19 cellular contexts compared by ENCODE assay signal in genomic region chr20:62799873-62800272, GRCh38. TPM values are rescaled to one million over a fixed set of nuclear protein-coding genes. Genes with fewer than 3 reads are reported as not detected.
"Had no signal": no experiment of that assay in that cellular context is flagged by ENCODE, and none has a peak within 500 bp of the region (broad histone marks: within the 10 kb centered on the region; RNA-seq: fewer than 3 reads in every experiment).

No MANE protein-coding gene starts in this region.

- H3K27me3 Mint-ChIP-seq: activated CD4-positive, alpha-beta T cell treated with anti-CD3 and anti-CD28 coated beads, Interleukin-2, amount 10 ng/mL, durations not matched to agents 7 days and 5 days; activated naive CD8-positive, alpha-beta T cell treated with anti-CD3 and anti-CD28 coated beads, Interleukin-2, amount 50 U/mL, for 24 hours; naive thymus-derived CD8-positive, alpha-beta T cell had no signal

- H3K27ac ChIP-seq: breast epithelium, coronary artery, heart left ventricle, thyroid gland had no signal

- DNase-seq: activated CD4-positive, alpha-beta T cell treated with anti-CD3 and anti-CD28 coated beads, Interleukin-2, amount 10 ng/mL, durations not matched to agents 7 days and 5 days; activated CD8-positive, alpha-beta T cell treated with anti-CD3 and anti-CD28 coated beads, Interleukin-2, amount 10 ng/mL, durations not matched to agents 7 days and 5 days; activated gamma-delta T cell; activated naive CD4-positive, alpha-beta T cell treated with anti-CD3 and anti-CD28 coated beads, Interleukin-2, amount 50 U/mL, for 16 hours; activated naive CD8-positive, alpha-beta T cell treated with anti-CD3 and anti-CD28 coated beads, Interleukin-2, amount 50 U/mL, for 24 hours; heart left ventricle; left ventricle myocardium superior; mammary epithelial cell; naive thymus-derived CD8-positive, alpha-beta T cell; stimulated activated CD4-positive, alpha-beta T cell treated with anti-CD3 and anti-CD28 coated beads, Interleukin-12 subunit alpha, Interleukin-12 subunit beta, amount 100 ng/mL, for 4 hours; stimulated activated CD4-positive, alpha-beta T cell treated with anti-CD3 and anti-CD28 coated beads, Interleukin-4, amount 100 ng/mL, for 4 hours; stimulated activated naive CD8-positive, alpha-beta T cell treated with anti-CD3 and anti-CD28 coated beads, Interleukin-15, Interleukin-2, amounts not matched to agents 100 U/mL and 50 U/mL, for 24 hours; thyroid gland had no signal

- H3K36me3 ChIP-seq: breast epithelium had no signal

- FAIRE-seq: islet of Langerhans had no signal

- H3K4me1 ChIP-seq: breast epithelium had no signal

- H3K9me3 ChIP-seq: breast epithelium, heart left ventricle, thyroid gland had no signal

- H3K27me3 ChIP-seq: breast epithelium, heart left ventricle, thyroid gland had no signal

- H3K27ac Mint-ChIP-seq: activated CD4-positive, alpha-beta T cell treated with anti-CD3 and anti-CD28 coated beads, Interleukin-2, amount 10 ng/mL, durations not matched to agents 7 days and 5 days; activated naive CD8-positive, alpha-beta T cell treated with anti-CD3 and anti-CD28 coated beads, Interleukin-2, amount 50 U/mL, for 24 hours; activated T-helper 1 cell treated with anti-CD3 and anti-CD28 coated beads, Interleukin-12 subunit alpha, Interleukin-12 subunit beta, Interleukin-2, Interleukin-4 antibody, amounts not matched to agents 30 ng/mL and 10 ng/mL and 1 ng/mL, durations not matched to agents 14 hours and 24 hours and 36 hours; mesothelial cell of epicardium; T-helper 1 cell treated with Interleukin-12 subunit alpha and Interleukin-12 subunit beta and Interleukin-4 antibody, amounts not matched to agents 30 μg/mL and 1 μg/mL, for 36 hours had no signal

- H3K4me3 Mint-ChIP-seq: activated CD4-positive, alpha-beta T cell treated with anti-CD3 and anti-CD28 coated beads, Interleukin-2, amount 10 ng/mL, durations not matched to agents 7 days and 5 days; activated CD8-positive, alpha-beta T cell treated with anti-CD3 and anti-CD28 coated beads, Interleukin-2, amount 10 ng/mL, durations not matched to agents 7 days and 5 days; activated naive CD8-positive, alpha-beta T cell treated with anti-CD3 and anti-CD28 coated beads, Interleukin-2, amount 50 U/mL, for 24 hours; activated T-helper 1 cell treated with anti-CD3 and anti-CD28 coated beads, Interleukin-12 subunit alpha, Interleukin-12 subunit beta, Interleukin-2, Interleukin-4 antibody, amounts not matched to agents 30 ng/mL and 10 ng/mL and 1 ng/mL, durations not matched to agents 14 hours and 24 hours and 36 hours; mesothelial cell of epicardium; T-helper 1 cell treated with Interleukin-12 subunit alpha and Interleukin-12 subunit beta and Interleukin-4 antibody, amounts not matched to agents 30 μg/mL and 1 μg/mL, for 36 hours had no signal

- ATAC-seq: activated CD8-positive, alpha-beta T cell treated with anti-CD3 and anti-CD28 coated beads, Interleukin-2, amount 10 ng/mL, durations not matched to agents 7 days and 5 days; activated naive CD8-positive, alpha-beta T cell treated with anti-CD3 and anti-CD28 coated beads, Interleukin-2, amount 50 U/mL, for 24 hours; heart left ventricle; left ventricle myocardium superior; naive thymus-derived CD8-positive, alpha-beta T cell; stimulated activated naive CD8-positive, alpha-beta T cell treated with anti-CD3 and anti-CD28 coated beads, Interleukin-15, Interleukin-2, amounts not matched to agents 100 U/mL and 50 U/mL, for 24 hours had no signal

- H3K4me3 ChIP-seq: breast epithelium, coronary artery, heart left ventricle, thyroid gland had no signal

- H3K9me3 Mint-ChIP-seq: activated CD4-positive, alpha-beta T cell treated with anti-CD3 and anti-CD28 coated beads, Interleukin-2, amount 10 ng/mL, durations not matched to agents 7 days and 5 days; activated naive CD8-positive, alpha-beta T cell treated with anti-CD3 and anti-CD28 coated beads, Interleukin-2, amount 50 U/mL, for 24 hours; activated T-helper 1 cell treated with anti-CD3 and anti-CD28 coated beads, Interleukin-12 subunit alpha, Interleukin-12 subunit beta, Interleukin-2, Interleukin-4 antibody, amounts not matched to agents 30 ng/mL and 10 ng/mL and 1 ng/mL, durations not matched to agents 14 hours and 24 hours and 36 hours; mesothelial cell of epicardium; naive thymus-derived CD8-positive, alpha-beta T cell; T-helper 1 cell treated with Interleukin-12 subunit alpha and Interleukin-12 subunit beta and Interleukin-4 antibody, amounts not matched to agents 30 μg/mL and 1 μg/mL, for 36 hours had no signal

RNA-seq across cellular contexts. Expression of gene COL9A3, which starts 17.0 kb away (rescaled TPM):
- total RNA-seq: activated CD4-positive, alpha-beta T cell treated with anti-CD3 and anti-CD28 coated beads, Interleukin-2, amount 10 ng/mL, durations not matched to agents 7 days and 5 days; activated CD8-positive, alpha-beta T cell treated with anti-CD3 and anti-CD28 coated beads, Interleukin-2, amount 10 ng/mL, durations not matched to agents 7 days and 5 days; activated T-helper 1 cell treated with anti-CD3 and anti-CD28 coated beads, Interleukin-12 subunit alpha, Interleukin-12 subunit beta, Interleukin-2, Interleukin-4 antibody, amounts not matched to agents 30 ng/mL and 10 ng/mL and 1 ng/mL, durations not matched to agents 14 hours and 24 hours and 36 hours had no signal
